Comparison of ENCODE assay signal across 8 cellular contexts in the genomic region with DNA sequence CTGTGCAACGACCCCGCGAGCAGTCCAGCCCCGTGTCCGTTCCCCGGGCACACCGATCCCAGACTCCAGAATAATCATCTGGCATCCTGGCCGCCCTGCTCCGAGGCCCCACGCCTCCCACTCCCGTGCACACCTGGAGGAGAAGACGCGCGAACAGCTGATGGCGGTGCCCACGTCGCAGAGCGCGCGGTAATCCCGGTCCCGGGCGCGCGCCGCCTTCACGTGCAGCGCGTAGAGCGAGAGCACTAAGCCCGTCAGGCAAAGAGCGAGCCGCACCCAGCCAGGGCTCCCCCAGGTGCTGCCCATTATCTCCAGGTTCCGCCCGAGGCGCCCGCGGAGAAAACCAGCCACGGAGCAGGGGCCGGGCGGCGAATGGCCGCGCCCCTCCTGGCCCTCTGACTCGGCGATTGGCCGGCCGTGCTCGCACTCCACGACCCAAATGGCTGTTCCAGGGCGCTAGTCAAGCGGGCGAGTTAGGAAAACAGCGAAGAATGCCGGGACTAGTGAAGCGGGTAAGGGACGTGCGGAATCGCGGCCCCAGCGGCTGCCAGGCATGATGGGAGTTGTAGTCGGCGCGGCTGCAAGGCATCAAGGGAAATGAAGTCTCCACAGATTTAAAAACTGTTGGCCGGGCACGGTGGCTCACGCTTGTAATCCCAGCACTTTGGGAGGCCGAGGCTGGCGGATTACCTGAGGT. TPM values are rescaled to one million over a fixed set of nuclear protein-coding genes. Genes with fewer than 3 reads are reported as not detected.
DNase-seq lines count a peak whose midpoint lies in the region; TF ChIP-seq lines count a peak whose summit lies in the region.

VKORC1 (minus strand) TSS at position 374 of the 697 bp plus-strand sequence; CDS start at position 306, 68 bp downstream.

- no peaks in the 10 kb centered on the region for H3K9me3 ChIP-seq in SK-N-SH

- H3K9ac ChIP-seq in SK-N-SH: peak within 1 kb of the TSS; percentile 92

- WGBS in SK-N-SH (ENCODE audit: low lambda C conversion rate): 1% methylated on average over 19 of the region's 69 CpGs

- peaks cover 7% of the 10 kb centered on the region; the same call in 1 of the 2 replicates for H4K20me1 ChIP-seq in SK-N-SH (ENCODE audit: insufficient read depth)

- H3F3A ChIP-seq in SK-N-SH (replicated peaks; ENCODE audit: insufficient read depth): no peaks in the 10 kb centered on the region

- peaks cover 48% of the 10 kb centered on the region for H3K79me2 ChIP-seq in SK-N-SH (ENCODE audit: insufficient read depth)

- no peaks in the 10 kb centered on the region for H3K36me3 ChIP-seq in SK-N-SH (replicated peaks in 1 of 2; ENCODE audit: control insufficient read depth in 1 of 2, insufficient read depth in 2 of 2, low read length in 1 of 2)

- no peaks in the 10 kb centered on the region for H3K27me3 ChIP-seq in SK-N-SH (ENCODE audit: insufficient read depth)

- peak within 1 kb of the TSS; percentile 68 to 100 for H3K4me3 ChIP-seq in SK-N-SH (ENCODE audit: low read depth in 2 of 2, low read length in 1 of 2)

- peak within 1 kb of the TSS; percentile 80; the same call in 1 of the 2 replicates for H2AFZ ChIP-seq in SK-N-SH (ENCODE audit: low read depth)

- peaks cover 4 to 16% of the 10 kb centered on the region in 2 experiments; a peak in 2 of 4 replicates for H3K4me1 ChIP-seq in SK-N-SH (ENCODE audit: control insufficient read depth in 1 of 2, insufficient read depth in 2 of 2, low read depth in 1 of 2, low read length in 1 of 2)

- POLR2A ChIA-PET in HEK293T (lab: Yijun Ruan, JAX): interaction anchor here (0.8 to 4.4 kb wide), 6 partner anchors 10 to 49 kb away, joined by 3 to 17 read pairs (median 6); partner anchors contain the start of genes KAT8, ZNF646 and ZNF668
- POLR2A ChIA-PET in SK-N-SH (lab: Yijun Ruan, JAX): interaction anchor here (0.5 to 1.8 kb wide), 7 partner anchors 8 to 348 kb away, joined by 3 to 10 read pairs (median 5); partner anchors contain the start of genes FUS, KAT8 and ZNF843

- TF ChIP-seq CTCF in SK-N-SH (IDR thresholded peaks at IDR 0.05): no peak

- CTCF ChIA-PET in HEK293T (lab: Yijun Ruan, JAX) (interaction anchor here (0.7 to 1.0 kb wide), 2 partner anchors 48 to 110 kb away, joined by 3 to 4 read pairs; partner anchors contain the start of gene HSD3B7), SK-N-SH (lab: Yijun Ruan, JAX) (interaction anchor here (2.6 kb wide), 1 partner anchor 48 kb away, joined by 13 read pairs; no protein-coding TSS in a partner anchor)

- TF ChIP-seq RAD21 in SK-N-SH (IDR thresholded peaks at IDR 0.05; ENCODE audit: low read length): no peak

- peak within 1 kb of the TSS; percentile 100 for H3K4me2 ChIP-seq in SK-N-SH

- H3K9me2 ChIP-seq in SK-N-SH: no peaks in the 10 kb centered on the region

- TF ChIP-seq EP300 in SK-N-SH (IDR thresholded peaks at IDR 0.05; ENCODE audit: borderline replicate concordance in 1 of 2, low read depth in 1 of 2, low read length in 1 of 2): peak in 1 of 2 experiments; percentile 29; a peak in 1 of 4 replicates

- peak; percentile 89 for DNase-seq in GM04503 (ENCODE audit: low read depth)
- peak; percentile 90 for DNase-seq in HEK293T (ENCODE audit: extremely low spot score)
- peak; percentile 94 for DNase-seq in NAMALWA (ENCODE audit: low spot score)
- peak; percentile 93 for DNase-seq in SK-N-SH
- DNase-seq in activated naive CD4-positive, alpha-beta T cell treated with anti-CD3 and anti-CD28 coated beads, Interleukin-2, amount 50 U/mL, for 16 hours: peak; percentile 86
- DNase-seq in germinal center (ENCODE audit: low spot score): peak; percentile 86
- DNase-seq in occipital lobe (lab: John Stamatoyannopoulos, UW): peak; percentile 95

- peak within 1 kb of the TSS; percentile 73 to 78 for H3K27ac ChIP-seq in SK-N-SH (ENCODE audit: low read depth in 2 of 2, low read length in 1 of 2)
- H3K27ac ChIP-seq in temporal lobe (ENCODE audit: low read depth, low read length): peak within 1 kb of the TSS; percentile 77

TF ChIP-seq in HEK293T, 16 proteins besides CTCF, POLR2A, EP300 and RAD21:
- TF ChIP-seq PKNOX1 (IDR thresholded peaks at IDR 0.05) (peak; percentile 91), BHLHE40 (IDR thresholded peaks at IDR 0.05; ENCODE audit: borderline replicate concordance) (no peak), CTBP1 (IDR thresholded peaks at IDR 0.05; ENCODE audit: borderline replicate concordance) (0 out of 2 replicates have a peak, but pooled peaks have one; percentile 31), L3MBTL2 (conservative IDR thresholded peaks at IDR 0.05) (peak; percentile 64)

TF ChIP-seq in SK-N-SH, 30 proteins besides CTCF, POLR2A, EP300 and RAD21:
- TF ChIP-seq SIN3A (IDR thresholded peaks at IDR 0.05; ENCODE audit: borderline replicate concordance, low read depth, low read length): 0 out of 2 replicates have a peak, but pooled peaks have one; percentile 47
- TF ChIP-seq MXI1 (IDR thresholded peaks at IDR 0.05; ENCODE audit: low read depth, low read length): peak; percentile 75; the same call in 1 of the 2 replicates
- TF ChIP-seq TCF12 (IDR thresholded peaks at IDR 0.05): peak; percentile 34; the same call in 1 of the 2 replicates
- TF ChIP-seq NFIC (IDR thresholded peaks at IDR 0.05; ENCODE audit: borderline replicate concordance): no peak
- no peak for TF ChIP-seq RCOR1 (IDR thresholded peaks at IDR 0.05; ENCODE audit: low read length)
- TF ChIP-seq MAX (IDR thresholded peaks at IDR 0.05; ENCODE audit: low read depth): peak; percentile 78
- 0 out of 2 replicates have a peak, but pooled peaks have one; percentile 52 for TF ChIP-seq POLR2AphosphoS5 (IDR thresholded peaks at IDR 0.05; ENCODE audit: low read depth, low read length)
- peak; percentile 42; the same call in 1 of the 2 replicates for TF ChIP-seq YY1 (IDR thresholded peaks at IDR 0.05; ENCODE audit: low read depth)
- TF ChIP-seq, protein P1, sequence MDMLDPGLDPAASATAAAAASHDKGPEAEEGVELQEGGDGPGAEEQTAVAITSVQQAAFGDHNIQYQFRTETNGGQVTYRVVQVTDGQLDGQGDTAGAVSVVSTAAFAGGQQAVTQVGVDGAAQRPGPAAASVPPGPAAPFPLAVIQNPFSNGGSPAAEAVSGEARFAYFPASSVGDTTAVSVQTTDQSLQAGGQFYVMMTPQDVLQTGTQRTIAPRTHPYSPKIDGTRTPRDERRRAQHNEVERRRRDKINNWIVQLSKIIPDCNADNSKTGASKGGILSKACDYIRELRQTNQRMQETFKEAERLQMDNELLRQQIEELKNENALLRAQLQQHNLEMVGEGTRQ (IDR thresholded peaks at IDR 0.05; ENCODE audit: borderline replicate concordance, low read depth, low read length): no peak
- TF ChIP-seq TEAD4 (IDR thresholded peaks at IDR 0.05; ENCODE audit: borderline replicate concordance, insufficient read depth): no peak
- TF ChIP-seq RFX5 (IDR thresholded peaks at IDR 0.05; ENCODE audit: low read length): peak; percentile 54; the same call in 1 of the 2 replicates
- 0 out of 2 replicates have a peak, but pooled peaks have one; percentile 17 for TF ChIP-seq FOXM1 (IDR thresholded peaks at IDR 0.05; ENCODE audit: low read depth)
- TF ChIP-seq EZH2phosphoT487 (IDR thresholded peaks at IDR 0.05; ENCODE audit: borderline replicate concordance, low read depth): no peak
- TF ChIP-seq PBX3 (IDR thresholded peaks at IDR 0.05): peak; percentile 81
- TF ChIP-seq GABPA (IDR thresholded peaks at IDR 0.05; ENCODE audit: low read depth): peak; percentile 60
- TF ChIP-seq, protein P2, sequence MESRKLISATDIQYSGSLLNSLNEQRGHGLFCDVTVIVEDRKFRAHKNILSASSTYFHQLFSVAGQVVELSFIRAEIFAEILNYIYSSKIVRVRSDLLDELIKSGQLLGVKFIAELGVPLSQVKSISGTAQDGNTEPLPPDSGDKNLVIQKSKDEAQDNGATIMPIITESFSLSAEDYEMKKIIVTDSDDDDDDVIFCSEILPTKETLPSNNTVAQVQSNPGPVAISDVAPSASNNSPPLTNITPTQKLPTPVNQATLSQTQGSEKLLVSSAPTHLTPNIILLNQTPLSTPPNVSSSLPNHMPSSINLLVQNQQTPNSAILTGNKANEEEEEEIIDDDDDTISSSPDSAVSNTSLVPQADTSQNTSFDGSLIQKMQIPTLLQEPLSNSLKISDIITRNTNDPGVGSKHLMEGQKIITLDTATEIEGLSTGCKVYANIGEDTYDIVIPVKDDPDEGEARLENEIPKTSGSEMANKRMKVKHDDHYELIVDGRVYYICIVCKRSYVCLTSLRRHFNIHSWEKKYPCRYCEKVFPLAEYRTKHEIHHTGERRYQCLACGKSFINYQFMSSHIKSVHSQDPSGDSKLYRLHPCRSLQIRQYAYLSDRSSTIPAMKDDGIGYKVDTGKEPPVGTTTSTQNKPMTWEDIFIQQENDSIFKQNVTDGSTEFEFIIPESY (IDR thresholded peaks at IDR 0.05; ENCODE audit: borderline replicate concordance, low read depth): 0 out of 2 replicates have a peak, but pooled peaks have one; percentile 54
- TF ChIP-seq CHD2 (IDR thresholded peaks at IDR 0.05; ENCODE audit: low read length, partially characterized antibody): no peak
- TF ChIP-seq ELF1 (IDR thresholded peaks at IDR 0.05): peak; percentile 72
- peak; percentile 52 for TF ChIP-seq TAF1 (IDR thresholded peaks at IDR 0.05; ENCODE audit: borderline replicate concordance, low read depth, low read length)

RNA-seq across cellular contexts. Expression of gene VKORC1, which starts in this region (rescaled TPM):
- 419 and 434 TPM in 2 replicates for polyA plus RNA-seq in SK-N-SH (2012; rRNA removed)
- polyA plus RNA-seq in SK-N-SH (2012; cell fraction: cytosol; rRNA removed): 265 and 341 TPM in 2 replicates
- polyA plus RNA-seq in SK-N-SH (2012; cell fraction: nucleus; rRNA removed): 174 and 208 TPM in 2 replicates
- total RNA-seq in occipital lobe (30.7 TPM), temporal lobe (25.3 TPM)

Comparison
In these comparisons a context has a peak if more than half of its experiments do, and no peak if none do; other contexts are left out.
1. Peak in every context shown above with its lines: DNase-seq, H3K4me3 ChIP-seq and H3K27ac ChIP-seq.